Comparison of ENCODE assay signal across 27 cellular contexts in genomic region chr18:70376137-70376913, GRCh38.
DNase-seq lines count a peak whose midpoint lies in the region; ATAC-seq, FAIRE-seq and TF ChIP-seq lines count a peak whose summit lies in the region.
"Had no signal": no experiment of that assay in that cellular context is flagged by ENCODE, and none has a peak within 500 bp of the region (broad histone marks: within the 10 kb centered on the region; RNA-seq: fewer than 3 reads in every experiment).

No MANE protein-coding gene starts in this region.

- intact Hi-C loops in left colon (cut with DNase I, micrococcal nuclease), result no loop called here
- intact Hi-C loops in pancreas (cut with DNase I), result no loop called here

- no peaks in the 10 kb centered on the region for H3K9me3 ChIP-seq in pancreas
- H3K9me3 ChIP-seq: MG63, ovary, spleen, upper lobe of right lung had no signal

- H3K4me3 ChIP-seq in pancreas, result peak overlapping the region in 1 of 4 donors; percentile 0
- H3K4me3 ChIP-seq: MG63, ovary, SK-N-MC, spleen, upper lobe of right lung had no signal

- H3K27ac ChIP-seq in pancreas, result peak overlapping the region in 3 of 4 donors; percentile 60 to 81 (median 78)
- H3K27ac ChIP-seq: ovary, SK-N-MC, spleen, upper lobe of right lung had no signal

- no peak for TF ChIP-seq CTCF in pancreas (IDR thresholded peaks at IDR 0.05)

- 71 to 73% methylated on average over 15 of the region's 15 CpGs for whole genome bisulfite sequencing in pancreas, 2 donors

- ATAC-seq in left colon (peak; percentile 17), pancreas (peak in 2 of 4 donors; percentile 2 to 6), GM21737 (IDR thresholded peaks at IDR 0.05; ENCODE audit: unreplicated experiment) (no peak), HG02852 (IDR thresholded peaks at IDR 0.05; ENCODE audit: unreplicated experiment) (no peak)
- ATAC-seq: effector memory CD8-positive, alpha-beta T cell; natural killer cell; upper lobe of right lung had no signal

- H3K4me1 ChIP-seq in pancreas, result peaks cover 0 to 21% (median 18%) of the 10 kb centered on the region in 3 donors
- H3K4me1 ChIP-seq: spleen, upper lobe of right lung had no signal

- no peak for FAIRE-seq in pancreas (lab: Jason Lieb, UNC)

- H3K27me3 ChIP-seq in pancreas, result no peaks in the 10 kb centered on the region
- H3K27me3 ChIP-seq: MG63, ovary, upper lobe of right lung had no signal

- in situ Hi-C loops in Caki2 (cut with HindIII; ENCODE audit: low pct_unique_long_range_greater_than_20kb, low sequenced_read_pairs), result no loop called here

- H3K36me3 ChIP-seq in pancreas, result no peaks in the 10 kb centered on the region
- H3K36me3 ChIP-seq: MG63, ovary, spleen, upper lobe of right lung had no signal

- peak; percentile 83 for DNase-seq in Caki2 (ENCODE audit: low read depth)
- DNase-seq in RPMI7951 (ENCODE audit: low read depth), result peak; percentile 84
- no peak for DNase-seq in left colon
- DNase-seq in pancreas, result no peak
- DNase-seq in DMS 273 treated with DMSO at 0.1 percent for 48 hours (lab: John Stamatoyannopoulos, UW), result no peak
- no peak for DNase-seq in stimulated activated CD4-positive, alpha-beta T cell treated with anti-CD3 and anti-CD28 coated beads, Interleukin-2, amount 100 ng/mL, for 48 hours
- DNase-seq: activated CD4-positive, alpha-beta memory T cell treated with anti-CD3 and anti-CD28 coated beads, Interleukin-2, amount 10 ng/mL, durations not matched to agents 7 days and 5 days; activated CD4-positive, alpha-beta T cell treated with anti-CD3 and anti-CD28 coated beads for 1 hour; activated CD8-positive, alpha-beta memory T cell treated with anti-CD3 and anti-CD28 coated beads, Interleukin-2, amount 50 U/mL, for 48 hours; activated naive CD4-positive, alpha-beta T cell treated with anti-CD3 and anti-CD28 coated beads, Interleukin-2, amount 50 U/mL, for 16 hours; amygdala; COR-L47; effector memory CD8-positive, alpha-beta T cell; foreskin melanocyte; KG1; MG63; natural killer cell; NCI-H1417 treated with DMSO at 0.1 percent for 48 hours; NCI-H2081; NCI-H345; ovary; spleen; T-helper 2 cell; upper lobe of right lung had no signal

Comparison
In these comparisons a context has a peak if more than half of its experiments do, and no peak if none do; other contexts are left out.
1. DNase-seq: peak in Caki2 (single experiment) and RPMI7951 (single experiment); none in left colon (0 of 2), pancreas (0 of 6), DMS 273 treated with DMSO at 0.1 percent for 48 hours (single experiment) and stimulated activated CD4-positive, alpha-beta T cell treated with anti-CD3 and anti-CD28 coated beads, Interleukin-2, amount 100 ng/mL, for 48 hours (0 of 2).